In the genomic region with DNA sequence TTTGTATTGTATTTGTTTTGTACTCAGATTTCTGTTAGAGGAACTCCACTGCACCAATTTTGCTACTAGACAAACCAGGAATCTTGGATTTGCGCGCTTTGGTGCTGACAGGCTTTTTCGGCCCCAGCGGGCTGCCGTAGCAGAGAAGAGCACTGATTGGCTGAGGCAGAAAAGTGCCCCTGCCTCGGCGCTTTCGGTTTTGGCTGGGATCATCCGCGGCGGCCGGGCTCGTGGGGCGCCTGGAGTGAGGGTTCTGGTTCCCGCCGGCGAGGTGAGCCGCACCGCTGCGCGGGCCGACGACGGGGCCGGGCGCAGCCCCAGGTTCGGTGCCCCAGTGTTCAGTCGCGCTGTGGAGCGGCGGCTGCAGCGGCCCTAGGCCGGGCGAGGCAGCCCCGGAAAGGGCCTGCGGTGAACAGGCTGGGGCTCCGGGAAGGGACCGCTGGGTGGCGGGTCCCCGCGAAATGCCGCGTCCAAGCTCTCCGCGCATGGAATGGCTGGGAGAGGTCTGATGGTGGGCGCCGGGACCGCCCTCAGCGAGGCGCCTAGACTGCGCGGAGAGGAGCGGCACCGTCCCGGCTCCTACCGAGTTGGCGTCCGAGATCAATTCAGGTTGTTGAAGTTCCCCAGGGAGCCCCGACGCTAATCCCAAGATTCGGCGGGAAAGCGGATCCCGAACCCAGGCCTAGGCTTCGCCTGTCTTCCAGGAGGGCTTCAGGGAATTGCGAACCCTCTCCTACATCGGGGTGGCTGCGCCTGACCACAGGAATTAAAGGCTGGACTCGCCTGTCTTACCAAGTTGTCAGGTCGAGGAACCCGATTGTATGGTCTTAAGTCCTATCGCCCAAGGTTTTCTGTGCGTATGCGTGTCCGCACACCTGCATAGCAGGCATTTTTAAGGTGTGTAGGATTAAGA, we compare ENCODE assay signal across 8 cellular contexts. TPM values are rescaled to one million over a fixed set of nuclear protein-coding genes. Genes with fewer than 3 reads are reported as not detected.
DNase-seq lines count a peak whose midpoint lies in the region; ATAC-seq and TF ChIP-seq lines count a peak whose summit lies in the region.

TSS of gene LSM6 (plus strand) at position 178 of the 913 bp plus-strand sequence. CDS start 7,204 bp downstream, outside the sequence.

- H3K4me3 Mint-ChIP-seq in activated CD8-positive, alpha-beta T cell treated with anti-CD3 and anti-CD28 coated beads for 36 hours = peak within 1 kb of the TSS; percentile 85

- H3K9me3 ChIP-seq in ectodermal cell (ENCODE audit: control insufficient read depth, low read length) (no peaks in the 10 kb centered on the region), lung (ENCODE audit: control insufficient read depth in 2 of 2, insufficient read depth in 1 of 2, low read length in 1 of 2) (no peaks in the 10 kb centered on the region)

- H3K27ac Mint-ChIP-seq in activated CD8-positive, alpha-beta T cell treated with anti-CD3 and anti-CD28 coated beads for 36 hours = peak within 1 kb of the TSS; percentile 91

- WGBS in ectodermal cell, 2 experiments = 1% methylated on average over 75 of the region's 75 CpGs
- WGBS in lung, 2 donors = 0% methylated on average over 75 of the region's 75 CpGs

- no peaks in the 10 kb centered on the region for H3K9me3 Mint-ChIP-seq in activated CD8-positive, alpha-beta T cell treated with anti-CD3 and anti-CD28 coated beads for 36 hours

- intact Hi-C loops in activated CD8-positive, alpha-beta T cell treated with anti-CD3 and anti-CD28 coated beads for 36 hours (cut with micrococcal nuclease) = no loop called here

- CTCF ChIA-PET in activated CD8-positive, alpha-beta T cell treated with anti-CD3 and anti-CD28 coated beads for 36 hours (lab: Charles Lee) = interaction anchor here (1.0 kb wide), 1 partner anchor 80 kb away, joined by 3 read pairs; no protein-coding TSS in a partner anchor

- peaks cover 6% of the 10 kb centered on the region for H3K4me1 ChIP-seq in ectodermal cell (ENCODE audit: control insufficient read depth, insufficient read depth, low read length)
- peaks cover 9 to 24% of the 10 kb centered on the region in 2 donors for H3K4me1 ChIP-seq in lung (ENCODE audit: control insufficient read depth in 2 of 2, insufficient read depth in 2 of 2, low read length in 2 of 2)

- TF ChIP-seq CTCF in activated CD8-positive, alpha-beta T cell treated with anti-CD3 and anti-CD28 coated beads for 36 hours (IDR thresholded peaks at IDR 0.05) = no peak
- TF ChIP-seq CTCF in lung (IDR thresholded peaks at IDR 0.05; ENCODE audit: control extremely low read depth, extremely low read depth) = no peak

- no peaks in the 10 kb centered on the region for H3K27me3 Mint-ChIP-seq in activated CD8-positive, alpha-beta T cell treated with anti-CD3 and anti-CD28 coated beads for 36 hours

- POLR2A ChIA-PET in activated CD8-positive, alpha-beta T cell treated with anti-CD3 and anti-CD28 coated beads for 36 hours (lab: Charles Lee) = no interaction called here

- ATAC-seq in HG03442 (IDR thresholded peaks at IDR 0.05; ENCODE audit: unreplicated experiment) = peak; percentile 92
- peak; percentile 93 for ATAC-seq in activated CD8-positive, alpha-beta T cell treated with anti-CD3 and anti-CD28 coated beads for 36 hours
- peak; percentile 97 for ATAC-seq in lung (ENCODE audit: insufficient read depth, low FRiP score)

- H3K27ac ChIP-seq in ectodermal cell (ENCODE audit: insufficient read depth, low read depth, low read length, poor library complexity, severe bottlenecking) (peak within 1 kb of the TSS; percentile 77), lung (ENCODE audit: low read depth in 1 of 2, low read length in 1 of 2) (peak within 1 kb of the TSS; percentile 95 to 99)

- DNase-seq in C1 segment of cervical spinal cord (lab: John Stamatoyannopoulos, UW) (peak; percentile 28 to 94 (median 90)), GM19238 (ENCODE audit: insufficient read length, low spot score) (peak; percentile 67), NCI-H774 (lab: John Stamatoyannopoulos, UW) (peak; percentile 71), lung (ENCODE audit: low spot score) (peak; percentile 89)
- DNase-seq in activated CD8-positive, alpha-beta T cell treated with anti-CD3 and anti-CD28 coated beads for 36 hours = peak; percentile 87
- peak; percentile 66 to 73 (median 67) for DNase-seq in stimulated activated CD4-positive, alpha-beta T cell treated with anti-CD3 and anti-CD28 coated beads, TNF-alpha, amount 100 ng/mL, for 4 hours (ENCODE audit: low read depth in 3 of 3)

- H3K36me3 Mint-ChIP-seq in activated CD8-positive, alpha-beta T cell treated with anti-CD3 and anti-CD28 coated beads for 36 hours (ENCODE audit: low read depth) = peaks cover 8% of the 10 kb centered on the region

- no peaks in the 10 kb centered on the region for H3K27me3 ChIP-seq in ectodermal cell (ENCODE audit: control insufficient read depth, insufficient read depth, low read length, poor library complexity, severe bottlenecking)
- H3K27me3 ChIP-seq in lung (ENCODE audit: control insufficient read depth, insufficient read depth) = no peaks in the 10 kb centered on the region

- H3K4me3 ChIP-seq in ectodermal cell (ENCODE audit: insufficient read depth, low read depth, low read length) (peak within 1 kb of the TSS; percentile 84), lung (peak within 1 kb of the TSS; percentile 97)

- H3K36me3 ChIP-seq in ectodermal cell (ENCODE audit: control insufficient read depth, insufficient read depth, low read length) = no peaks in the 10 kb centered on the region
- peaks cover 1 to 3% of the 10 kb centered on the region in 2 donors for H3K36me3 ChIP-seq in lung (ENCODE audit: control insufficient read depth in 2 of 2, insufficient read depth in 2 of 2, low read length in 2 of 2)

- peaks cover 46% of the 10 kb centered on the region for H3K4me1 Mint-ChIP-seq in activated CD8-positive, alpha-beta T cell treated with anti-CD3 and anti-CD28 coated beads for 36 hours (ENCODE audit: low read depth)

RNA-seq across cellular contexts. Expression of gene LSM6, which starts in this region (rescaled TPM):
- total RNA-seq in activated CD8-positive, alpha-beta T cell treated with anti-CD3 and anti-CD28 coated beads for 36 hours = 10 to 100 TPM; 59.7 to 61.7 TPM
- polyA plus RNA-seq in ectodermal cell (2013, experiment 1 of 4) = 84.6 TPM
- 88.6 TPM for polyA plus RNA-seq in ectodermal cell (2013, experiment 2 of 4)
- polyA plus RNA-seq in ectodermal cell (2013, experiment 3 of 4) = 78.2 TPM
- polyA plus RNA-seq in ectodermal cell (2013, experiment 4 of 4) = 80.5 TPM
- total RNA-seq in lung = 10 to 100 TPM; 28.8 to 52.0 TPM
- 10 to 100 TPM; 35.7 to 66.8 TPM for polyA plus RNA-seq in lung

Comparison
In these comparisons a context has a peak if more than half of its experiments do, and no peak if none do; other contexts are left out.
1. Peak in every context shown above with its lines: DNase-seq, ATAC-seq, H3K4me3 ChIP-seq and H3K27ac ChIP-seq.